In the genomic region with DNA sequence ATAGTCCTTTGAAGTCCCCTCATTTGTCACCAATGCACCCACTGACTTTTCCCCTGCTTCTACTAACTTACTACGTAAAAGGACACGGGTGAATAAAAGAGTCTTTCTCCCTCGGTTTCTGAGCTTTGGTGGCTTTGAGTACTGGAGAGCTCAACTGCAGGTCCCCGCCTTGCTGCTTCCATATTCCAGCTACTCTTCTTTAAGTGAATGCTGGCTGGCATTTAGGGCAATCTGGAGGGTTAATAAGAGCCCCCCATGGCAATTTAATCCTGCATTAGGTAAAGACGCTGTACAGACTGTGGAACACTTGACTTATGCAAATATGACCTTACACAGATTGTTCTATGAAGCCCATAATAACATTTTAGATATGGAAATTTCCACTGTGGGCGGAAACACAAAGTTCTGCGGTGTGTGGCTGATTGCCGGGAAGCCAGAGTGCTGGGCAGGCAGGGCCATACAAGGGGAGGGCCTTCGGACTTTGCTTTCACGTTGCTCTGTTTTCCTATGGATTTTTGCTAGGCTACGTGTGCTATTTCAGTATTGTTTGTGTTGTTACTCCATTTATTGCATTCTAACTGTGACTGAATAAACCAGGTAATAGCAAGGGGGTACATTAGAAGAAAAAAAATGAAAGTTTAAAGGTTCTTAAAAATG, we compare ENCODE assay signal across 18 cellular contexts.
A peak's percentile ranks its signal among the peaks of the same experiment; 100 is the strongest.
DNase-seq lines count a peak whose midpoint lies in the region; ATAC-seq, FAIRE-seq and TF ChIP-seq lines count a peak whose summit lies in the region.
"Had no signal": no experiment of that assay in that cellular context is flagged by ENCODE, and none has a peak within 500 bp of the region (broad histone marks: within the 10 kb centered on the region; RNA-seq: fewer than 3 reads in every experiment).

No MANE protein-coding gene starts in this region.

- no peaks in the 10 kb centered on the region for H3F3A ChIP-seq in SK-N-SH (replicated peaks; ENCODE audit: insufficient read depth)

- no peak for TF ChIP-seq POLR2A in HepG2 (IDR thresholded peaks at IDR 0.05; ENCODE audit: insufficient read depth in 1 of 2, low read depth in 2 of 2, low read length in 2 of 2)
- no peak for TF ChIP-seq POLR2A in right lobe of liver (IDR thresholded peaks at IDR 0.05)

- H3K9me3 ChIP-seq in HepG2 (ENCODE audit: low read length), result no peaks in the 10 kb centered on the region
- H3K9me3 ChIP-seq in right lobe of liver, result no peaks in the 10 kb centered on the region
- H3K9me3 ChIP-seq in SK-N-SH, result no peaks in the 10 kb centered on the region
- H3K9me3 ChIP-seq: neutrophil had no signal

- DNase-seq in HepG2 (ENCODE audit: low spot score) (peak; percentile 37), right lobe of liver (no peak), 8988T (no peak), left ventricle myocardium superior (no peak), SK-N-SH (no peak), D341Med (ENCODE audit: low spot score) (no peak)
- DNase-seq: activated CD4-positive, alpha-beta T cell treated with anti-CD3 and anti-CD28 coated beads, Interleukin-2, amount 50 U/mL, for 1 hour; activated T-cell treated with anti-CD3 and anti-CD28 coated beads, Interleukin-2, amount 50 U/mL, for 72 hours; CD4-positive, alpha-beta T cell; cerebellar nuclear complex; mesenchymal stem cell; NCI-H2029; NCI-H748 treated with DMSO at 0.1 percent for 48 hours; T-helper 9 cell had no signal

- H3K4me1 ChIP-seq in HepG2 (ENCODE audit: insufficient read depth, low read length) (peaks cover 38% of the 10 kb centered on the region), right lobe of liver (no peaks in the 10 kb centered on the region), SK-N-SH (ENCODE audit: control insufficient read depth in 1 of 2, insufficient read depth in 2 of 2, low read depth in 1 of 2, low read length in 1 of 2) (no peaks in the 10 kb centered on the region)

- TF ChIP-seq RAD21 in HepG2 (CRISPR knock-in tag; IDR thresholded peaks at IDR 0.05) (no peak), SK-N-SH (IDR thresholded peaks at IDR 0.05; ENCODE audit: low read length) (no peak)

- H3K36me3 ChIP-seq in HepG2 (replicated peaks in 1 of 2; ENCODE audit: control insufficient read depth in 1 of 2, insufficient read depth in 2 of 2, low read length in 2 of 2) (no peaks in the 10 kb centered on the region), right lobe of liver (no peaks in the 10 kb centered on the region), SK-N-SH (replicated peaks in 1 of 2; ENCODE audit: control insufficient read depth in 1 of 2, insufficient read depth in 2 of 2, low read length in 1 of 2) (no peaks in the 10 kb centered on the region)
- H3K36me3 ChIP-seq: neutrophil had no signal

- no TSS peak for BruUV-seq in HepG2 (replicated peaks; lab: Mats Ljungman, UMichigan)

- no peak overlapping the region for H3K4me3 ChIP-seq in HepG2 (replicated peaks in 1 of 3; ENCODE audit: insufficient read depth in 1 of 3, low read depth in 2 of 3, low read length in 3 of 3)
- H3K4me3 ChIP-seq in right lobe of liver, result no peak overlapping the region
- H3K4me3 ChIP-seq in SK-N-SH (ENCODE audit: low read depth in 2 of 2, low read length in 1 of 2), result no peak overlapping the region

- TF ChIP-seq CTCF in HepG2 (CRISPR knock-in tag; IDR thresholded peaks at IDR 0.05) (no peak), right lobe of liver (IDR thresholded peaks at IDR 0.05) (no peak), SK-N-SH (IDR thresholded peaks at IDR 0.05) (no peak)

- no peak overlapping the region for H3K9ac ChIP-seq in HepG2 (ENCODE audit: insufficient read depth, low read depth, low read length)
- no peak overlapping the region for H3K9ac ChIP-seq in SK-N-SH

- ATAC-seq in HepG2 (peak; percentile 98), right lobe of liver (no peak), HG02642 (IDR thresholded peaks at IDR 0.05; ENCODE audit: poor library complexity, unreplicated experiment) (peak; percentile 47), HG03565 (IDR thresholded peaks at IDR 0.05; ENCODE audit: unreplicated experiment) (peak; percentile 28), left ventricle myocardium superior (no peak)
- ATAC-seq: activated T-cell treated with anti-CD3 and anti-CD28 coated beads, Interleukin-2, amount 50 U/mL, for 72 hours; stimulated activated effector memory CD8-positive, alpha-beta T cell treated with anti-CD3 and anti-CD28 coated beads, Interleukin-12 subunit alpha, Interleukin-12 subunit beta, amount 100 ng/mL, for 72 hours had no signal

- H4K20me1 ChIP-seq in HepG2 (ENCODE audit: insufficient read depth, low read length) (no peaks in the 10 kb centered on the region), SK-N-SH (ENCODE audit: insufficient read depth) (no peaks in the 10 kb centered on the region)

- CTCF ChIA-PET in HepG2 (lab: Yijun Ruan, JAX; ENCODE audit: low intra/inter-chr PET ratio, low total read pairs) (no interaction called here), SK-N-SH (lab: Yijun Ruan, JAX) (interaction anchor here (1.3 kb wide), 1 partner anchor 10 kb away, joined by 3 read pairs; no protein-coding TSS in a partner anchor)

- H3K27me3 ChIP-seq in HepG2 (ENCODE audit: control insufficient read depth in 1 of 2, insufficient read depth in 2 of 2, low read length in 2 of 2) (0 out of 5 replicates have a peak, but pooled peaks cover 0 to 5% of the 10 kb centered on the region in 2 experiments), right lobe of liver (no peaks in the 10 kb centered on the region), SK-N-SH (ENCODE audit: insufficient read depth) (no peaks in the 10 kb centered on the region)
- H3K27me3 ChIP-seq: neutrophil had no signal

- H2AFZ ChIP-seq in HepG2 (ENCODE audit: low read length) (peak overlapping the region; percentile 33), SK-N-SH (ENCODE audit: low read depth) (no peak overlapping the region)

- H3K9me2 ChIP-seq in SK-N-SH, result no peaks in the 10 kb centered on the region

- WGBS in HepG2 (ENCODE audit: low lambda C conversion rate), result 35% methylated on average over 11 of the region's 11 CpGs
- WGBS in right lobe of liver (ENCODE audit: insufficient coverage, low coverage, low lambda C conversion rate, missing lambda C conversion rate), result 58% methylated on average over 10 of the region's 11 CpGs
- 43% methylated on average over 11 of the region's 11 CpGs for WGBS in SK-N-SH (ENCODE audit: low lambda C conversion rate)

- intact Hi-C loops in HepG2 (cut with micrococcal nuclease; ENCODE audit: unreplicated experiment) (no loop called here), right lobe of liver (cut with DNase I) (no loop called here), left ventricle myocardium superior (cut with micrococcal nuclease) (no loop called here)

- H3K27ac ChIP-seq in HepG2 (ENCODE audit: extremely low read length, insufficient read depth, low read length) (no peak overlapping the region), right lobe of liver (no peak overlapping the region), SK-N-SH (ENCODE audit: low read depth in 2 of 2, low read length in 1 of 2) (no peak overlapping the region)
- H3K27ac ChIP-seq: neutrophil had no signal

- POLR2A ChIA-PET in HepG2 (lab: Yijun Ruan, JAX) (no interaction called here), SK-N-SH (lab: Yijun Ruan, JAX) (no interaction called here)

- TF ChIP-seq EP300 in HepG2 (IDR thresholded peaks at IDR 0.05; ENCODE audit: low read depth in 2 of 2, low read length in 2 of 2), result peak in 1 of 2 experiments; percentile 59; a peak in 1 of 4 replicates
- no peak for TF ChIP-seq EP300 in HepG2 (CRISPR knock-in tag; IDR thresholded peaks at IDR 0.05; ENCODE audit: borderline replicate concordance)
- TF ChIP-seq EP300 in SK-N-SH (IDR thresholded peaks at IDR 0.05; ENCODE audit: borderline replicate concordance in 1 of 2, low read depth in 1 of 2, low read length in 1 of 2), result no peak

- no peaks in the 10 kb centered on the region for H3K79me2 ChIP-seq in HepG2 (ENCODE audit: insufficient read depth, low read length)
- H3K79me2 ChIP-seq in SK-N-SH (ENCODE audit: insufficient read depth), result no peaks in the 10 kb centered on the region

- in situ Hi-C loops in HepG2 (cut with HindIII; ENCODE audit: extremely low pct_ligation_motif_present, low pct_unique_long_range_greater_than_20kb), result no loop called here

- H3K4me2 ChIP-seq in HepG2 (ENCODE audit: low read depth, low read length), result peak overlapping the region; percentile 25
- H3K4me2 ChIP-seq in SK-N-SH, result no peak overlapping the region

- FAIRE-seq in HepG2 (lab: Jason Lieb, UNC), result peak; percentile 15

TF ChIP-seq in HepG2, 621 proteins besides CTCF, POLR2A, EP300 and RAD21 (continues in another document):
- TF ChIP-seq ZNF224 (CRISPR knock-in tag; IDR thresholded peaks at IDR 0.05) (no peak), SAP130 (CRISPR knock-in tag; IDR thresholded peaks at IDR 0.05; ENCODE audit: low read depth) (peak; percentile 21; the same call in 1 of the 2 replicates), BCL6 (CRISPR knock-in tag; IDR thresholded peaks at IDR 0.05) (peak; percentile 60), NCOA2 (CRISPR knock-in tag; IDR thresholded peaks at IDR 0.05) (0 out of 2 replicates have a peak, but pooled peaks have one; percentile 21), SP5 (CRISPR knock-in tag; IDR thresholded peaks at IDR 0.05; ENCODE audit: borderline replicate concordance, low read depth) (0 out of 2 replicates have a peak, but pooled peaks have one; percentile 33), ZNF350 (CRISPR knock-in tag; IDR thresholded peaks at IDR 0.05; ENCODE audit: borderline replicate concordance, low read depth) (0 out of 2 replicates have a peak, but pooled peaks have one; percentile 37)

TF ChIP-seq in SK-N-SH, 30 proteins besides CTCF, POLR2A, EP300 and RAD21:
- TF ChIP-seq, protein P1, sequence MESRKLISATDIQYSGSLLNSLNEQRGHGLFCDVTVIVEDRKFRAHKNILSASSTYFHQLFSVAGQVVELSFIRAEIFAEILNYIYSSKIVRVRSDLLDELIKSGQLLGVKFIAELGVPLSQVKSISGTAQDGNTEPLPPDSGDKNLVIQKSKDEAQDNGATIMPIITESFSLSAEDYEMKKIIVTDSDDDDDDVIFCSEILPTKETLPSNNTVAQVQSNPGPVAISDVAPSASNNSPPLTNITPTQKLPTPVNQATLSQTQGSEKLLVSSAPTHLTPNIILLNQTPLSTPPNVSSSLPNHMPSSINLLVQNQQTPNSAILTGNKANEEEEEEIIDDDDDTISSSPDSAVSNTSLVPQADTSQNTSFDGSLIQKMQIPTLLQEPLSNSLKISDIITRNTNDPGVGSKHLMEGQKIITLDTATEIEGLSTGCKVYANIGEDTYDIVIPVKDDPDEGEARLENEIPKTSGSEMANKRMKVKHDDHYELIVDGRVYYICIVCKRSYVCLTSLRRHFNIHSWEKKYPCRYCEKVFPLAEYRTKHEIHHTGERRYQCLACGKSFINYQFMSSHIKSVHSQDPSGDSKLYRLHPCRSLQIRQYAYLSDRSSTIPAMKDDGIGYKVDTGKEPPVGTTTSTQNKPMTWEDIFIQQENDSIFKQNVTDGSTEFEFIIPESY (IDR thresholded peaks at IDR 0.05; ENCODE audit: borderline replicate concordance, low read depth), result no peak

Comparison
In these comparisons a context has a peak if more than half of its experiments do, and no peak if none do; other contexts are left out.
1. ATAC-seq: peak in HepG2 (single experiment), HG02642 (single experiment) and HG03565 (single experiment); none in right lobe of liver (0 of 4) and left ventricle myocardium superior (single experiment).